1 cellular context compared by ENCODE assay signal in the genomic region with DNA sequence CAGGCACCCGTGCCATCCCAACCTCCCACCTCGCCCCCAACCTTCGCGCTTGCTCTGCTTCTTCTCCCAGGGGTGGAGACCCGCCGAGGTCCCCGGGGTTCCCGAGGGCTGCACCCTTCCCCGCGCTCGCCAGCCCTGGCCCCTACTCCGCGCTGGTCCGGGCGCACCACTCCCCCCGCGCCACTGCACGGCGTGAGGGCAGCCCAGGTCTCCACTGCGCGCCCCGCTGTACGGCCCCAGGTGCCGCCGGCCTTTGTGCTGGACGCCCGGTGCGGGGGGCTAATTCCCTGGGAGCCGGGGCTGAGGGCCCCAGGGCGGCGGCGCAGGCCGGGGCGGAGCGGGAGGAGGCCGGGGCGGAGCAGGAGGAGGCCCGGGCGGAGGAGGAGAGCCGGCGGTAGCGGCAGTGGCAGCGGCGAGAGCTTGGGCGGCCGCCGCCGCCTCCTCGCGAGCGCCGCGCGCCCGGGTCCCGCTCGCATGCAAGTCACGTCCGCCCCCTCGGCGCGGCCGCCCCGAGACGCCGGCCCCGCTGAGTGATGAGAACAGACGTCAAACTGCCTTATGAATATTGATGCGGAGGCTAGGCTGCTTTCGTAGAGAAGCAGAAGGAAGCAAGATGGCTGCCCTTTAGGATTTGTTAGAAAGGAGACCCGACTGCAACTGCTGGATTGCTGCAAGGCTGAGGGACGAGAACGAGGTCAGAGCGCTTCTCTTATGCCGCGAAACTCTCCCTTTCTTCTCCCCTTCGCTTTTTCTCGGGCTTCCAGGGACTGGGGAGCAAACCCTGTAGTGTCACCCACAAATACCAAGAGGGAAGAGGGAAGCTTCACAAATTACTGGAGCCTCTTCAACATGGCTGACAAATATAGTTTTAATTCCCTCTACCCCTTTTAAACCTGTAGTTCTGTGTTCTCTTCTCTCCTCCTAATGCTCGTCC.
TF ChIP-seq lines count a peak whose summit lies in the region.

A gene (plus strand): TSS at position 591 of the 934 bp plus-strand sequence. CDS start 87,067 bp downstream, outside the sequence.

TF ChIP-seq in HEK293, 187 proteins besides CTCF, POLR2A, EP300 and RAD21 (continued from another document):
- TF ChIP-seq, protein P1, sequence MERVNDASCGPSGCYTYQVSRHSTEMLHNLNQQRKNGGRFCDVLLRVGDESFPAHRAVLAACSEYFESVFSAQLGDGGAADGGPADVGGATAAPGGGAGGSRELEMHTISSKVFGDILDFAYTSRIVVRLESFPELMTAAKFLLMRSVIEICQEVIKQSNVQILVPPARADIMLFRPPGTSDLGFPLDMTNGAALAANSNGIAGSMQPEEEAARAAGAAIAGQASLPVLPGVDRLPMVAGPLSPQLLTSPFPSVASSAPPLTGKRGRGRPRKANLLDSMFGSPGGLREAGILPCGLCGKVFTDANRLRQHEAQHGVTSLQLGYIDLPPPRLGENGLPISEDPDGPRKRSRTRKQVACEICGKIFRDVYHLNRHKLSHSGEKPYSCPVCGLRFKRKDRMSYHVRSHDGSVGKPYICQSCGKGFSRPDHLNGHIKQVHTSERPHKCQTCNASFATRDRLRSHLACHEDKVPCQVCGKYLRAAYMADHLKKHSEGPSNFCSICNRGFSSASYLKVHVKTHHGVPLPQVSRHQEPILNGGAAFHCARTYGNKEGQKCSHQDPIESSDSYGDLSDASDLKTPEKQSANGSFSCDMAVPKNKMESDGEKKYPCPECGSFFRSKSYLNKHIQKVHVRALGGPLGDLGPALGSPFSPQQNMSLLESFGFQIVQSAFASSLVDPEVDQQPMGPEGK (tag by site-specific recombination; IDR thresholded peaks at IDR 0.05), result 0 out of 2 replicates have a peak, but pooled peaks have one; percentile 22
- TF ChIP-seq ZBTB8A (tag by site-specific recombination; IDR thresholded peaks at IDR 0.05) (0 out of 2 replicates have a peak, but pooled peaks have one; percentile 35), ZNF112 (tag by site-specific recombination; IDR thresholded peaks at IDR 0.05) (no peak), ZNF341 (tag by site-specific recombination; IDR thresholded peaks at IDR 0.05; ENCODE audit: low read depth) (peak; percentile 64), ZBTB20 (tag by site-specific recombination; IDR thresholded peaks at IDR 0.05) (peak; percentile 74), ZNF660 (tag by site-specific recombination; IDR thresholded peaks at IDR 0.05) (0 out of 2 replicates have a peak, but pooled peaks have one; percentile 30), ZSCAN30 (tag by site-specific recombination; IDR thresholded peaks at IDR 0.05) (0 out of 2 replicates have a peak, but pooled peaks have one; percentile 45), ZNF133 (tag by site-specific recombination; IDR thresholded peaks at IDR 0.05) (no peak), ZNF561 (tag by site-specific recombination; IDR thresholded peaks at IDR 0.05; ENCODE audit: borderline replicate concordance) (peak; percentile 31; the same call in 1 of the 2 replicates), ZFP37 (tag by site-specific recombination; IDR thresholded peaks at IDR 0.05) (no peak), ZNF10 (tag by site-specific recombination; IDR thresholded peaks at IDR 0.05) (0 out of 2 replicates have a peak, but pooled peaks have one; percentile 17), ZNF335 (tag by site-specific recombination; conservative IDR thresholded peaks at IDR 0.05) (peak; percentile 81), ZNF677 (tag by site-specific recombination; IDR thresholded peaks at IDR 0.05) (no peak), ZXDB (tag by site-specific recombination; IDR thresholded peaks at IDR 0.05) (0 out of 2 replicates have a peak, but pooled peaks have one; percentile 29), SP3 (tag by site-specific recombination; IDR thresholded peaks at IDR 0.05) (peak; percentile 25; the same call in 1 of the 2 replicates), ZNF530 (tag by site-specific recombination; IDR thresholded peaks at IDR 0.05; ENCODE audit: low read depth) (no peak), HOXD13 (CRISPR knock-in tag; IDR thresholded peaks at IDR 0.05; ENCODE audit: borderline replicate concordance) (no peak), ZIC2 (tag by site-specific recombination; IDR thresholded peaks at IDR 0.05) (peak; percentile 79), ZNF596 (tag by site-specific recombination; IDR thresholded peaks at IDR 0.05) (peak; percentile 11; the same call in 1 of the 2 replicates), ZFHX2 (tag by site-specific recombination; conservative IDR thresholded peaks at IDR 0.05) (0 out of 2 replicates have a peak, but pooled peaks have one; percentile 0), ZNF777 (tag by site-specific recombination; IDR thresholded peaks at IDR 0.05; ENCODE audit: borderline replicate concordance) (peak; percentile 57; the same call in 1 of the 2 replicates), ZNF274 (IDR thresholded peaks at IDR 0.05; ENCODE audit: low read length) (no peak), ZNF274 (tag by site-specific recombination; IDR thresholded peaks at IDR 0.05; ENCODE audit: borderline replicate concordance) (no peak), ZNF302 (tag by site-specific recombination; IDR thresholded peaks at IDR 0.05; ENCODE audit: low read depth) (no peak), GFI1B (tag by site-specific recombination; IDR thresholded peaks at IDR 0.05) (no peak), YY1 (tag by site-specific recombination; IDR thresholded peaks at IDR 0.05) (peak; percentile 66), TRIM28 (IDR thresholded peaks at IDR 0.05; ENCODE audit: borderline replicate concordance, low read length) (no peak), GLIS1 (tag by site-specific recombination; IDR thresholded peaks at IDR 0.05) (peak; percentile 21; the same call in 1 of the 2 replicates), GLI2 (tag by site-specific recombination; IDR thresholded peaks at IDR 0.05; ENCODE audit: borderline replicate concordance, low read depth) (no peak), ZNF600 (tag by site-specific recombination; IDR thresholded peaks at IDR 0.05) (0 out of 2 replicates have a peak, but pooled peaks have one; percentile 22)
- TF ChIP-seq, protein P2, sequence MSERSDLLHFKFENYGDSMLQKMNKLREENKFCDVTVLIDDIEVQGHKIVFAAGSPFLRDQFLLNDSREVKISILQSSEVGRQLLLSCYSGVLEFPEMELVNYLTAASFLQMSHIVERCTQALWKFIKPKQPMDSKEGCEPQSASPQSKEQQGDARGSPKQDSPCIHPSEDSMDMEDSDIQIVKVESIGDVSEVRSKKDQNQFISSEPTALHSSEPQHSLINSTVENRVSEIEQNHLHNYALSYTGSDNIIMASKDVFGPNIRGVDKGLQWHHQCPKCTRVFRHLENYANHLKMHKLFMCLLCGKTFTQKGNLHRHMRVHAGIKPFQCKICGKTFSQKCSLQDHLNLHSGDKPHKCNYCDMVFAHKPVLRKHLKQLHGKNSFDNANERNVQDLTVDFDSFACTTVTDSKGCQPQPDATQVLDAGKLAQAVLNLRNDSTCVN (tag by site-specific recombination; optimal IDR thresholded peaks at IDR 0.05), result peak; percentile 53
- TF ChIP-seq, protein P3, sequence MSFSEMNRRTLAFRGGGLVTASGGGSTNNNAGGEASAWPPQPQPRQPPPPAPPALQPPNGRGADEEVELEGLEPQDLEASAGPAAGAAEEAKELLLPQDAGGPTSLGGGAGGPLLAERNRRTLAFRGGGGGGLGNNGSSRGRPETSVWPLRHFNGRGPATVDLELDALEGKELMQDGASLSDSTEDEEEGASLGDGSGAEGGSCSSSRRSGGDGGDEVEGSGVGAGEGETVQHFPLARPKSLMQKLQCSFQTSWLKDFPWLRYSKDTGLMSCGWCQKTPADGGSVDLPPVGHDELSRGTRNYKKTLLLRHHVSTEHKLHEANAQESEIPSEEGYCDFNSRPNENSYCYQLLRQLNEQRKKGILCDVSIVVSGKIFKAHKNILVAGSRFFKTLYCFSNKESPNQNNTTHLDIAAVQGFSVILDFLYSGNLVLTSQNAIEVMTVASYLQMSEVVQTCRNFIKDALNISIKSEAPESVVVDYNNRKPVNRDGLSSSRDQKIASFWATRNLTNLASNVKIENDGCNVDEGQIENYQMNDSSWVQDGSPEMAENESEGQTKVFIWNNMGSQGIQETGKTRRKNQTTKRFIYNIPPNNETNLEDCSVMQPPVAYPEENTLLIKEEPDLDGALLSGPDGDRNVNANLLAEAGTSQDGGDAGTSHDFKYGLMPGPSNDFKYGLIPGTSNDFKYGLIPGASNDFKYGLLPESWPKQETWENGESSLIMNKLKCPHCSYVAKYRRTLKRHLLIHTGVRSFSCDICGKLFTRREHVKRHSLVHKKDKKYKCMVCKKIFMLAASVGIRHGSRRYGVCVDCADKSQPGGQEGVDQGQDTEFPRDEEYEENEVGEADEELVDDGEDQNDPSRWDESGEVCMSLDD (tag by site-specific recombination; IDR thresholded peaks at IDR 0.05), result no peak; the same call in 1 of the 2 replicates
- TF ChIP-seq, protein P4, sequence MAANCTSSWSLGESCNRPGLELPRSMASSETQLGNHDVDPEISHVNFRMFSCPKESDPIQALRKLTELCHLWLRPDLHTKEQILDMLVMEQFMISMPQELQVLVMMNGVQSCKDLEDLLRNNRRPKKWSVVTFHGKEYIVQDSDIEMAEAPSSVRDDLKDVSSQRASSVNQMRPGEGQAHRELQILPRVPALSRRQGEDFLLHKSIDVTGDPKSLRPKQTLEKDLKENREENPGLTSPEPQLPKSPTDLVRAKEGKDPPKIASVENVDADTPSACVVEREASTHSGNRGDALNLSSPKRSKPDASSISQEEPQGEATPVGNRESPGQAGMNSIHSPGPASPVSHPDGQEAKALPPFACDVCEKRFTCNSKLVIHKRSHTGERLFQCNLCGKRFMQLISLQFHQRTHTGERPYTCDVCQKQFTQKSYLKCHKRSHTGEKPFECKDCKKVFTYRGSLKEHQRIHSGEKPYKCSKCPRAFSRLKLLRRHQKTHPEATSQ (tag by site-specific recombination; IDR thresholded peaks at IDR 0.05), result no peak
- TF ChIP-seq, protein P5, sequence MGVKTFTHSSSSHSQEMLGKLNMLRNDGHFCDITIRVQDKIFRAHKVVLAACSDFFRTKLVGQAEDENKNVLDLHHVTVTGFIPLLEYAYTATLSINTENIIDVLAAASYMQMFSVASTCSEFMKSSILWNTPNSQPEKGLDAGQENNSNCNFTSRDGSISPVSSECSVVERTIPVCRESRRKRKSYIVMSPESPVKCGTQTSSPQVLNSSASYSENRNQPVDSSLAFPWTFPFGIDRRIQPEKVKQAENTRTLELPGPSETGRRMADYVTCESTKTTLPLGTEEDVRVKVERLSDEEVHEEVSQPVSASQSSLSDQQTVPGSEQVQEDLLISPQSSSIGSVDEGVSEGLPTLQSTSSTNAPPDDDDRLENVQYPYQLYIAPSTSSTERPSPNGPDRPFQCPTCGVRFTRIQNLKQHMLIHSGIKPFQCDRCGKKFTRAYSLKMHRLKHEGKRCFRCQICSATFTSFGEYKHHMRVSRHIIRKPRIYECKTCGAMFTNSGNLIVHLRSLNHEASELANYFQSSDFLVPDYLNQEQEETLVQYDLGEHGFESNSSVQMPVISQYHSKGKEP (tag by site-specific recombination; IDR thresholded peaks at IDR 0.05), result 0 out of 2 replicates have a peak, but pooled peaks have one; percentile 46
- TF ChIP-seq, protein P6, sequence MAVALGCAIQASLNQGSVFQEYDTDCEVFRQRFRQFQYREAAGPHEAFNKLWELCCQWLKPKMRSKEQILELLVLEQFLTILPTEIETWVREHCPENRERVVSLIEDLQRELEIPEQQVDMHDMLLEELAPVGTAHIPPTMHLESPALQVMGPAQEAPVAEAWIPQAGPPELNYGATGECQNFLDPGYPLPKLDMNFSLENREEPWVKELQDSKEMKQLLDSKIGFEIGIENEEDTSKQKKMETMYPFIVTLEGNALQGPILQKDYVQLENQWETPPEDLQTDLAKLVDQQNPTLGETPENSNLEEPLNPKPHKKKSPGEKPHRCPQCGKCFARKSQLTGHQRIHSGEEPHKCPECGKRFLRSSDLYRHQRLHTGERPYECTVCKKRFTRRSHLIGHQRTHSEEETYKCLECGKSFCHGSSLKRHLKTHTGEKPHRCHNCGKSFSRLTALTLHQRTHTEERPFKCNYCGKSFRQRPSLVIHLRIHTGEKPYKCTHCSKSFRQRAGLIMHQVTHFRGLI (tag by site-specific recombination; IDR thresholded peaks at IDR 0.05), result peak; percentile 92
- TF ChIP-seq, protein P7, sequence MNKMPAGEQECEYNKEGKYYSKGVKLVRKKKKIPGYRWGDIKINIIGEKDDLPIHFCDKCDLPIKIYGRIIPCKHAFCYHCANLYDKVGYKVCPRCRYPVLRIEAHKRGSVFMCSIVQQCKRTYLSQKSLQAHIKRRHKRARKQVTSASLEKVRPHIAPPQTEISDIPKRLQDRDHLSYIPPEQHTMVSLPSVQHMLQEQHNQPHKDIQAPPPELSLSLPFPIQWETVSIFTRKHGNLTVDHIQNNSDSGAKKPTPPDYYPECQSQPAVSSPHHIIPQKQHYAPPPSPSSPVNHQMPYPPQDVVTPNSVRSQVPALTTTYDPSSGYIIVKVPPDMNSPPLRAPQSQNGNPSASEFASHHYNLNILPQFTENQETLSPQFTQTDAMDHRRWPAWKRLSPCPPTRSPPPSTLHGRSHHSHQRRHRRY (tag by site-specific recombination; IDR thresholded peaks at IDR 0.05), result no peak
- TF ChIP-seq, protein P8, sequence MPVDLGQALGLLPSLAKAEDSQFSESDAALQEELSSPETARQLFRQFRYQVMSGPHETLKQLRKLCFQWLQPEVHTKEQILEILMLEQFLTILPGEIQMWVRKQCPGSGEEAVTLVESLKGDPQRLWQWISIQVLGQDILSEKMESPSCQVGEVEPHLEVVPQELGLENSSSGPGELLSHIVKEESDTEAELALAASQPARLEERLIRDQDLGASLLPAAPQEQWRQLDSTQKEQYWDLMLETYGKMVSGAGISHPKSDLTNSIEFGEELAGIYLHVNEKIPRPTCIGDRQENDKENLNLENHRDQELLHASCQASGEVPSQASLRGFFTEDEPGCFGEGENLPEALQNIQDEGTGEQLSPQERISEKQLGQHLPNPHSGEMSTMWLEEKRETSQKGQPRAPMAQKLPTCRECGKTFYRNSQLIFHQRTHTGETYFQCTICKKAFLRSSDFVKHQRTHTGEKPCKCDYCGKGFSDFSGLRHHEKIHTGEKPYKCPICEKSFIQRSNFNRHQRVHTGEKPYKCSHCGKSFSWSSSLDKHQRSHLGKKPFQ (tag by site-specific recombination; IDR thresholded peaks at IDR 0.05), result no peak
